11 cellular contexts compared by ENCODE assay signal in the genomic region with DNA sequence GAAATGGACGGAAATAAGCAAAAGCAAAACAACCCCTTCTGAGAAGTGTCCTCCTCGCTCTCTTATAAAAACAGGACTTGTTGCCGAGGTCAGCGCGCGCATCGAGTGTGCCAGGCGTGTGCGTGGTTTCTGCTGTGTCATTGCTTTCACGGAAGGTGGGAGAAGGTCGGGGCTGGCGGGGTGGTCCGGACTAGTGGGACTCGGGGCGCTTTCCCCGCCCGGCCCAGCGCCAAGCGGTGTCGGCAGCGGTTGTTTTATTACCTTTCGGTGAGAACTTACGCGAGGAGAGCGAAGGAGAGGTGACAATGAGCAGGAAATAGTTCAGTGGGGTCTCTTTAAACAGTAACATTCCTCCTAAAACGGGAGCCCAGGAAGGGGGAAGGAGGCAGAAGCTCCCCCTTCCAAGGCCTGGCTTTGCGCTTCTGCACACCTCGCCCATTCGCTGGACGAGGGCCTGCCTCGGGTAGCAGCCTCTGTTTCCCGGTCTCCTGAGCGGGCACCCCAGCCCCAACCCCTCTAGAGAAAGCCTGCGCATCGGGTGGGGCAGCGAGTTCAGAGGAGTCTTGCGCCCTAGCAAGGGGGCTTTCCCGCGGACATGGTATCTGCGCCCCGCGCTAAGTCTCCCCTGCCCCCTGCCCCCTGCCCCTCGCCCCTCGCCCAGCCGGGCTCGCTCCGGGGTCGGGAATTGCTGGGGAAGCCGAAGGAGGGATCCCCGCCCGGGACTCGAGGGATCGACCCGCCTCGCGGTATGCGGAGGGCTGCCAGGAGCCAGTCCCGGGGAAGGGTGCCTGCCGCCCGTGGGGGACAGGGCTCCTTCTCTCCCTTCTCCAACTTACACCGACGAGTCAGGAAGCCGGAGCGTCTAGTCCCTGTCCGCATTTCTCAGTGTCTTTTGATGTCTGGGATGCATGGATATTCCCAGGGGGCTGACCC. TPM values are rescaled to one million over a fixed set of nuclear protein-coding genes. Genes with fewer than 3 reads are reported as not detected.
A peak's percentile ranks its signal among the peaks of the same experiment; 100 is the strongest.
DNase-seq lines count a peak whose midpoint lies in the region; ATAC-seq, FAIRE-seq and TF ChIP-seq lines count a peak whose summit lies in the region.
"Had no signal": no experiment of that assay in that cellular context is flagged by ENCODE, and none has a peak within 500 bp of the region (broad histone marks: within the 10 kb centered on the region; RNA-seq: fewer than 3 reads in every experiment).

No MANE protein-coding gene starts in this region.

- TF ChIP-seq EP300 in A549 (IDR thresholded peaks at IDR 0.05): no peak

- H3K4me2 ChIP-seq in A549: peak overlapping the region; percentile 86

- H3K4me3 ChIP-seq in A549 (peak overlapping the region; percentile 48), coronary artery (peak overlapping the region; percentile 56)

- peaks cover 44 to 51% of the 10 kb centered on the region in 2 donors for H3K27me3 Mint-ChIP-seq in natural killer cell (ENCODE audit: low read depth in 2 of 2)

- CTCF ChIA-PET in A549 (lab: Yijun Ruan, JAX): no interaction called here

- no peak for TF ChIP-seq RAD21 in A549 (conservative IDR thresholded peaks at IDR 0.05 in 1 of 2, IDR thresholded peaks at IDR 0.05 in 1 of 2)

- TF ChIP-seq CTCF in A549 (IDR thresholded peaks at IDR 0.05) (no peak), coronary artery (IDR thresholded peaks at IDR 0.05) (no peak), natural killer cell (IDR thresholded peaks at IDR 0.05) (no peak)

- WGBS in A549 (ENCODE audit: missing lambda C conversion rate): 46% methylated on average over 46 of the region's 65 CpGs

- no peak for DNase-seq in A549 (ENCODE audit: low read depth in 1 of 2, low spot score in 1 of 2)
- no peak for DNase-seq in coronary artery (ENCODE audit: low spot score)
- DNase-seq in natural killer cell: no peak
- no peak for DNase-seq in NCI-H2081 treated with DMSO at 0.1 percent for 48 hours (lab: John Stamatoyannopoulos, UW)
- DNase-seq in NCI-H2107 (lab: John Stamatoyannopoulos, UW): no peak
- DNase-seq: DND-41; stimulated activated CD4-positive, alpha-beta T cell treated with anti-CD3 and anti-CD28 coated beads, Interleukin-4, amount 100 ng/mL, for 24 hours had no signal

- POLR2A ChIA-PET in A549 (lab: Yijun Ruan, JAX): no interaction called here

- no peak overlapping the region for H3K27ac Mint-ChIP-seq in natural killer cell

- TF ChIP-seq POLR2A in A549 (IDR thresholded peaks at IDR 0.05; ENCODE audit: low read length): no peak

- H3K4me1 ChIP-seq in A549: peaks cover 8% of the 10 kb centered on the region; the same call in 1 of the 3 replicates

- no peaks in the 10 kb centered on the region for H3K36me3 Mint-ChIP-seq in natural killer cell

- H3K9me3 ChIP-seq in A549: no peaks in the 10 kb centered on the region

- FAIRE-seq in A549 (lab: Jason Lieb, UNC): no peak

- no peaks in the 10 kb centered on the region for H3K9me3 Mint-ChIP-seq in natural killer cell

- H3K27ac ChIP-seq in A549: no peak overlapping the region
- no peak overlapping the region for H3K27ac ChIP-seq in coronary artery

- ATAC-seq in A549 (no peak; a peak in 1 of 6 replicates), GM18511 (IDR thresholded peaks at IDR 0.05; ENCODE audit: unreplicated experiment) (peak; percentile 4), natural killer cell (no peak), HG03108 (IDR thresholded peaks at IDR 0.05; ENCODE audit: unreplicated experiment) (no peak), HG02840 (IDR thresholded peaks at IDR 0.05; ENCODE audit: low FRiP score, unreplicated experiment) (no peak)

- intact Hi-C loops in natural killer cell (cut with micrococcal nuclease): no loop called here

- peaks cover 7% of the 10 kb centered on the region in 2 donors for H3K4me1 Mint-ChIP-seq in natural killer cell

- H3K4me3 Mint-ChIP-seq in natural killer cell: peak overlapping the region; percentile 64

TF ChIP-seq in A549, 52 proteins besides CTCF, POLR2A, EP300 and RAD21:
- no peak for TF ChIP-seq RFX5 (IDR thresholded peaks at IDR 0.05)
- TF ChIP-seq FOSL2 (IDR thresholded peaks at IDR 0.05): no peak
- no peak for TF ChIP-seq FOSL2 (CRISPR knock-in tag; IDR thresholded peaks at IDR 0.05)
- TF ChIP-seq RNF2 (IDR thresholded peaks at IDR 0.05; ENCODE audit: borderline replicate concordance, low read depth): no peak
- no peak for TF ChIP-seq CBX8 (IDR thresholded peaks at IDR 0.05)
- TF ChIP-seq ATOH8 (CRISPR knock-in tag; IDR thresholded peaks at IDR 0.05; ENCODE audit: low read depth): no peak
- no peak for TF ChIP-seq CBX2 (IDR thresholded peaks at IDR 0.05; ENCODE audit: borderline replicate concordance, low read depth)
- TF ChIP-seq, protein P1, sequence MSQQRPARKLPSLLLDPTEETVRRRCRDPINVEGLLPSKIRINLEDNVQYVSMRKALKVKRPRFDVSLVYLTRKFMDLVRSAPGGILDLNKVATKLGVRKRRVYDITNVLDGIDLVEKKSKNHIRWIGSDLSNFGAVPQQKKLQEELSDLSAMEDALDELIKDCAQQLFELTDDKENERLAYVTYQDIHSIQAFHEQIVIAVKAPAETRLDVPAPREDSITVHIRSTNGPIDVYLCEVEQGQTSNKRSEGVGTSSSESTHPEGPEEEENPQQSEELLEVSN (IDR thresholded peaks at IDR 0.05; ENCODE audit: borderline replicate concordance, low read depth): no peak
- no peak for TF ChIP-seq MYC (IDR thresholded peaks at IDR 0.05; ENCODE audit: borderline replicate concordance, low read length)
- no peak for TF ChIP-seq JUNB (IDR thresholded peaks at IDR 0.05)
- no peak for TF ChIP-seq MAFK (IDR thresholded peaks at IDR 0.05; ENCODE audit: partially characterized antibody)
- TF ChIP-seq CHD2 (IDR thresholded peaks at IDR 0.05; ENCODE audit: low read length, partially characterized antibody): no peak

RNA-seq across cellular contexts. Expression of gene TBXT, which starts 1.2 kb away (rescaled TPM):
- polyA plus RNA-seq in A549 (2011; rRNA removed) (not detected in 2 replicates), A549 (2017; fragmentation: RNase III; extraction: RNeasy Plus Mini Kit Qiagen cat#74134 plus additional on column Dnase treatment) (not detected in 3 replicates)
- polyA plus RNA-seq in A549 (2012; cell fraction: cytosol; rRNA removed): 0.04 TPM in 1 of 2 replicates, not detected in the other
- polyA plus RNA-seq in A549 (2012; cell fraction: nucleus; rRNA removed): 0.02 and 0.21 TPM in 2 replicates
- polyA minus RNA-seq in A549 (2011; rRNA and poly(A)+ RNA removed): not detected in 2 replicates
- not detected for total RNA-seq in natural killer cell
- total RNA-seq: kidney epithelial cell had no signal
